Comparison of ENCODE assay signal across 1 cellular context in genomic region chr11:61846351-61846750, GRCh38.
TF ChIP-seq lines count a peak whose summit lies in the region.

No MANE protein-coding gene starts in this region.

TF ChIP-seq in WTC11, 78 proteins besides CTCF, POLR2A, EP300 and RAD21 (continued from another document):
- TF ChIP-seq PREB (CRISPR knock-in tag; IDR thresholded peaks at IDR 0.05; ENCODE audit: borderline replicate concordance) (no peak), EMX1 (CRISPR knock-in tag; IDR thresholded peaks at IDR 0.05) (no peak), ATF2 (CRISPR knock-in tag; IDR thresholded peaks at IDR 0.05; ENCODE audit: borderline replicate concordance, low read depth) (no peak), TEAD1 (CRISPR knock-in tag; IDR thresholded peaks at IDR 0.05) (no peak), FOXP4 (CRISPR knock-in tag; IDR thresholded peaks at IDR 0.05) (no peak), IRF2 (CRISPR knock-in tag; IDR thresholded peaks at IDR 0.05; ENCODE audit: borderline replicate concordance, low read depth) (no peak)
